ENCODE assay signal across 11 cellular contexts in genomic region chr22:37662039-37662438, GRCh38. TPM values are rescaled to one million over a fixed set of nuclear protein-coding genes. Genes with fewer than 3 reads are reported as not detected.
A peak's percentile ranks its signal among the peaks of the same experiment; 100 is the strongest.
DNase-seq lines count a peak whose midpoint lies in the region; ATAC-seq, FAIRE-seq and TF ChIP-seq lines count a peak whose summit lies in the region.
"Had no signal": no experiment of that assay in that cellular context is flagged by ENCODE, and none has a peak within 500 bp of the region (broad histone marks: within the 10 kb centered on the region; RNA-seq: fewer than 3 reads in every experiment).

No MANE protein-coding gene starts in this region.

- peak overlapping the region; percentile 12; the same call in 1 of the 2 replicates for H3K4me2 ChIP-seq in OCI-LY3 (ENCODE audit: low read length)

- H3K27ac ChIP-seq in OCI-LY3 (ENCODE audit: low read length): peak overlapping the region; percentile 25
- H3K27ac ChIP-seq in substantia nigra (ENCODE audit: low read depth, low read length, poor library complexity, severe bottlenecking): peak overlapping the region; percentile 55

- H3K27ac Mint-ChIP-seq in activated CD4-positive, alpha-beta T cell treated with anti-CD3 and anti-CD28 coated beads, Interleukin-2, amount 10 ng/mL, durations not matched to agents 24 days and 14 days: peak overlapping the region; percentile 40
- peak overlapping the region; percentile 94 for H3K27ac Mint-ChIP-seq in memory B cell

- intact Hi-C loops in activated CD4-positive, alpha-beta T cell treated with anti-CD3 and anti-CD28 coated beads, Interleukin-2, amount 10 ng/mL, durations not matched to agents 24 days and 14 days (cut with micrococcal nuclease): no loop called here

- peaks cover 23% of the 10 kb centered on the region for H3K36me3 Mint-ChIP-seq in activated CD4-positive, alpha-beta T cell treated with anti-CD3 and anti-CD28 coated beads, Interleukin-2, amount 10 ng/mL, durations not matched to agents 24 days and 14 days (ENCODE audit: low read depth)
- peaks cover 8% of the 10 kb centered on the region for H3K36me3 Mint-ChIP-seq in memory B cell

- H3K4me3 Mint-ChIP-seq in activated CD4-positive, alpha-beta T cell treated with anti-CD3 and anti-CD28 coated beads, Interleukin-2, amount 10 ng/mL, durations not matched to agents 24 days and 14 days: peak overlapping the region; percentile 12
- H3K4me3 Mint-ChIP-seq in memory B cell: peak overlapping the region; percentile 36

- ATAC-seq in memory B cell (ENCODE audit: low read depth) (no peak), GM21576 (IDR thresholded peaks at IDR 0.05; ENCODE audit: unreplicated experiment) (no peak), HG03354 (IDR thresholded peaks at IDR 0.05; ENCODE audit: poor library complexity, severe bottlenecking, unreplicated experiment) (no peak)

- peaks cover 80% of the 10 kb centered on the region for H3K79me2 ChIP-seq in OCI-LY3 (ENCODE audit: low read length)

- FAIRE-seq in HTR-8/SVneo (lab: Jason Lieb, UNC): no peak

- no peaks in the 10 kb centered on the region for H3K27me3 Mint-ChIP-seq in activated CD4-positive, alpha-beta T cell treated with anti-CD3 and anti-CD28 coated beads, Interleukin-2, amount 10 ng/mL, durations not matched to agents 24 days and 14 days
- no peaks in the 10 kb centered on the region for H3K27me3 Mint-ChIP-seq in memory B cell

- peaks cover 44% of the 10 kb centered on the region for H4K20me1 ChIP-seq in OCI-LY3 (ENCODE audit: insufficient read depth, low read length)

- no peaks in the 10 kb centered on the region for H3K9me3 Mint-ChIP-seq in activated CD4-positive, alpha-beta T cell treated with anti-CD3 and anti-CD28 coated beads, Interleukin-2, amount 10 ng/mL, durations not matched to agents 24 days and 14 days
- H3K9me3 Mint-ChIP-seq in memory B cell: no peaks in the 10 kb centered on the region

- no peak overlapping the region for H2AFZ ChIP-seq in OCI-LY3 (ENCODE audit: low read depth, low read length)

- no peak for TF ChIP-seq CTCF in OCI-LY3 (IDR thresholded peaks at IDR 0.05; ENCODE audit: low read depth, low read length)

- H3K9ac ChIP-seq in OCI-LY3 (ENCODE audit: low read length): no peak overlapping the region

- no peak for DNase-seq in activated CD4-positive, alpha-beta T cell treated with anti-CD3 and anti-CD28 coated beads, Interleukin-2, amount 10 ng/mL, durations not matched to agents 24 days and 14 days
- no peak for DNase-seq in activated CD4-positive, alpha-beta T cell treated with anti-CD3 and anti-CD28 coated beads, Interleukin-2, amount 50 U/mL, for 48 hours
- DNase-seq in memory B cell (ENCODE audit: low spot score in 2 of 2) (no peak), substantia nigra (lab: John Stamatoyannopoulos, UW) (peak in 6 of 49 donors; percentile 13 to 25 (median 22)), HTR-8/SVneo (ENCODE audit: insufficient read length, low spot score) (no peak)
- DNase-seq: activated naive CD4-positive, alpha-beta T cell treated with anti-CD3 and anti-CD28 coated beads, Interleukin-2, amount 50 U/mL, for 16 hours; NCI-H1048 had no signal

- H3K9me3 ChIP-seq in OCI-LY3 (ENCODE audit: insufficient read depth, low read length): no peaks in the 10 kb centered on the region

- no peak overlapping the region for H3K4me3 ChIP-seq in OCI-LY3 (ENCODE audit: low read length)

- H3K27me3 ChIP-seq in OCI-LY3 (ENCODE audit: low read depth, low read length): no peaks in the 10 kb centered on the region

- H3K4me1 Mint-ChIP-seq in activated CD4-positive, alpha-beta T cell treated with anti-CD3 and anti-CD28 coated beads, Interleukin-2, amount 10 ng/mL, durations not matched to agents 24 days and 14 days: peaks cover 32% of the 10 kb centered on the region
- H3K4me1 Mint-ChIP-seq in memory B cell: peaks cover 40% of the 10 kb centered on the region

- peaks cover 34% of the 10 kb centered on the region for H3K4me1 ChIP-seq in OCI-LY3 (ENCODE audit: low read length)

- peaks cover 35% of the 10 kb centered on the region for H3K36me3 ChIP-seq in OCI-LY3 (replicated peaks; ENCODE audit: low read depth, low read length)

RNA-seq across cellular contexts. Expression of gene PDXP, which starts 3.5 kb away (rescaled TPM):
- 49.3 and 51.2 TPM in 2 replicates for total RNA-seq in activated CD4-positive, alpha-beta T cell treated with anti-CD3 and anti-CD28 coated beads, Interleukin-2, amount 10 ng/mL, durations not matched to agents 24 days and 14 days

RNA-seq across cellular contexts. Expression of gene LGALS1, which starts 13.4 kb away (rescaled TPM):
- 361 and 362 TPM in 2 replicates for total RNA-seq in activated CD4-positive, alpha-beta T cell treated with anti-CD3 and anti-CD28 coated beads, Interleukin-2, amount 10 ng/mL, durations not matched to agents 24 days and 14 days

RNA-seq across cellular contexts. Expression of gene SH3BP1, which starts 22.6 kb away (rescaled TPM):
- 110 and 115 TPM in 2 replicates for total RNA-seq in activated CD4-positive, alpha-beta T cell treated with anti-CD3 and anti-CD28 coated beads, Interleukin-2, amount 10 ng/mL, durations not matched to agents 24 days and 14 days
- total RNA-seq: A172 had no signal

RNA-seq across cellular contexts. Expression of gene NOL12, which starts 24.1 kb away (rescaled TPM):
- 67.9 and 70.3 TPM in 2 replicates for total RNA-seq in activated CD4-positive, alpha-beta T cell treated with anti-CD3 and anti-CD28 coated beads, Interleukin-2, amount 10 ng/mL, durations not matched to agents 24 days and 14 days

RNA-seq across cellular contexts. Expression of gene TRIOBP, which starts 34.8 kb away (rescaled TPM):
- 33.3 and 34.8 TPM in 2 replicates for total RNA-seq in activated CD4-positive, alpha-beta T cell treated with anti-CD3 and anti-CD28 coated beads, Interleukin-2, amount 10 ng/mL, durations not matched to agents 24 days and 14 days
